ENCODE assay signal across 24 cellular contexts in the genomic region with DNA sequence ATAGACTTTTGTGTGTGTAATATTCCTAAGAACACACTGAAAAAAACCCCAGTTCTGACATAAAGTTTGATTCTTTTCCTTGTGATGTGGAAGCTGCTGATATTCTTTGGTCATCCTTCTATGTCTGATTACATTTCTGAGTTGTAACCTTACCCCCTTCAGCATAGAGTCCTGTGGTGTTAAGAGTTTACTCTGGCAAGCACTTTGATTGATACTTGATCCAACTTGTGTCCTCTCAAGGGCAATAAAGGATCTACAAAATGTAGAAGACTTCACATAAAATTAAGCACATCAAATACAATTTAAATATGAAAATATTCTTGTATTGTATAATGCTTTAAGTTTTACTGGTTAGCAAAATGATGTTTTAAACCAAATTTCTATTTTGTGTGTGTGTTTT.
"Had no signal": no experiment of that assay in that cellular context is flagged by ENCODE, and none has a peak within 500 bp of the region (broad histone marks: within the 10 kb centered on the region; RNA-seq: fewer than 3 reads in every experiment).

No MANE protein-coding gene starts in this region.

- H3K27ac ChIP-seq: adrenal gland had no signal

- H3K4me3 ChIP-seq: adrenal gland had no signal

- H3K27me3 ChIP-seq: adrenal gland had no signal

- DNase-seq: activated B cell treated with CpG ODN at 0.5 μM for 24 hours; activated CD4-positive, alpha-beta T cell treated with anti-CD3 and anti-CD28 coated beads for 1 hour; activated CD4-positive, alpha-beta T cell treated with anti-CD3 and anti-CD28 coated beads, Interleukin-2, amount 10 ng/mL, durations not matched to agents 24 days and 14 days; activated CD4-positive, alpha-beta T cell treated with anti-CD3 and anti-CD28 coated beads, Interleukin-2, amount 50 U/mL, for 48 hours; activated gamma-delta T cell treated with Interleukin-2 at 50 U/mL for 16 hours; activated naive CD4-positive, alpha-beta T cell treated with anti-CD3 and anti-CD28 coated beads, Interleukin-2, amount 50 U/mL, for 16 hours; activated naive CD8-positive, alpha-beta T cell treated with anti-CD3 and anti-CD28 coated beads, Interleukin-2, amount 10 ng/mL, durations not matched to agents 7 days and 5 days; activated T-cell treated with anti-CD3 and anti-CD28 coated beads, Interleukin-2, amount 50 U/mL, for 48 hours; adrenal gland; anterior cingulate cortex; central memory CD4-positive, alpha-beta T cell; KBM-7; MV-4-11; NCI-H1092 treated with DMSO at 0.1 percent for 48 hours; NCI-H1417 treated with DMSO at 0.1 percent for 48 hours; NCI-H1694; NCI-H2029; NCI-H2107; NCI-H524 treated with DMSO at 0.1 percent for 48 hours; NCI-H774; SIG-M5; T-helper 17 cell; T-helper 9 cell had no signal

- H3K4me1 ChIP-seq: adrenal gland had no signal

- H3K9me3 ChIP-seq: adrenal gland had no signal

- H3K36me3 ChIP-seq: adrenal gland had no signal

- ATAC-seq: activated T-helper 17 cell treated with anti-CD3 and anti-CD28 coated beads, Interleukin-2, amount 50 U/mL, for 72 hours; T-helper 17 cell had no signal
